In the genomic region with DNA sequence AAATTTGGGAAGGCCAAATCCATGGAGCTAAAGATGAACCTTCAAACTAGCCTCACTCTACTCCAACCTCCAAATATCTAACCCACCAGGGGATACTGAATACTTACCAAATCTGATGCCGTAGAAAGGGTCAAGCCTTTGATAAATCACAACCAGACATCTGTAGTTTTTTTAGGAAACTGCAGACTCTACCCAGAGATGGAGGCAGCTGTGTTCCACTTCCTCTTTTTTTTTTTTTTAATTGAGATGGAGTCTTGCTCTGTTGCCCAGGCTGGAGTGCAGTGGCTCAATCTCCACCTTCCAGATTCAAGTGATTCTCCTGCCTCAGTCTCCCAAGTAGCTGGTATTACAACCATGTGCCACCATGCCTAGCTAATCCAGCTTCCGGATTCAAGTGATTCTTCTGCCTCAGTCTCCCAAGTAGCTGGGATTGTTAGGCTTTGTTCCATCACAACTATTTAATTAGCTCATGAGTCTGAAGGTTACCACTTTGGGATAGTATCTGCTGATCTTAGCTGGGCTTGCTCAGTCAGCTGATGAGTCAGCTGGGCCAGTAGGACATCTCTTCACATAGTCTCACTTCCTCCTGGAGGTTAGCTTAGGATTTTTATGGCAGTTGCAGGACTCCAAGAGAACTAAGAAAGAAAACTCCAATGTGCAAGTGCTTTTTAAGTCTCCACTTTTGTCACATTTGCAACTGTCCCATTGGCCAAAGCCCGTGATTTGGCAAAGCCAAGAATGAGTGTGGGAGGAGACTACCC, we compare ENCODE assay signal across 9 cellular contexts.
DNase-seq lines count a peak whose midpoint lies in the region; ATAC-seq and TF ChIP-seq lines count a peak whose summit lies in the region.
"Had no signal": no experiment of that assay in that cellular context is flagged by ENCODE, and none has a peak within 500 bp of the region (broad histone marks: within the 10 kb centered on the region; RNA-seq: fewer than 3 reads in every experiment).

No MANE protein-coding gene starts in this region.

- DNase-seq in ELR (ENCODE audit: low read depth) = peak; percentile 65
- peak; percentile 69 for DNase-seq in epithelial cell of esophagus (ENCODE audit: low read depth)
- DNase-seq in HuH-7.5 (ENCODE audit: low spot score) = no peak
- DNase-seq in globus pallidus (ENCODE audit: low spot score) = no peak
- DNase-seq in SIG-M5 (lab: John Stamatoyannopoulos, UW) = no peak
- DNase-seq in HuH-7 (ENCODE audit: low spot score) = no peak
- DNase-seq: SK-N-SH had no signal

- ATAC-seq in GM21529 (IDR thresholded peaks at IDR 0.05; ENCODE audit: unreplicated experiment) = peak; percentile 96
- peak; percentile 94 for ATAC-seq in HG03442 (IDR thresholded peaks at IDR 0.05; ENCODE audit: unreplicated experiment)

- no peak for TF ChIP-seq CTCF in epithelial cell of esophagus (IDR thresholded peaks at IDR 0.05; ENCODE audit: insufficient read depth, low read depth, low read length, missing control alignments)

- H3K4me3 ChIP-seq in epithelial cell of esophagus (ENCODE audit: low read length) = no peak overlapping the region

Comparison
In these comparisons a context has a peak if more than half of its experiments do, and no peak if none do; other contexts are left out.
1. DNase-seq: peak in ELR (single experiment) and epithelial cell of esophagus (single experiment); none in HuH-7.5 (single experiment), globus pallidus (single experiment), SIG-M5 (single experiment) and HuH-7 (single experiment).